ENCODE assay signal across 20 cellular contexts in the genomic region with DNA sequence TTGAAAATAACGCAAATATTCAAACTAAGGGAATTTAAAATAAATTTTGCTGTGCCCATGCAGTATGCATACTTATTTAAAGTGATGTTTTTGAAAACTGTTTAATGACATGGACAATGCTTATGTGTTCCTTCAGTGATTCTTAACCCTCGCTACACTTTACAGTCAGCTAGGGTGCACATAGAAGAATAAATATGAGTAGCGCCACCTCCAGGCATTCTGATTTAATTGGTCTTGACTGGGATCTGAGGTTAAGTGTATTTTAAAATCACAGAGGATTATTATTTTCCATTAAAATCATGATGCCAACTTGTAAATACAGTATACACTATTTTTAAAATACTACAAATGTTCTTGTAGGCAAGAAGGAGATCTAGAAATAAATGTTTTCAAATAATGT.
"Had no signal": no experiment of that assay in that cellular context is flagged by ENCODE, and none has a peak within 500 bp of the region (broad histone marks: within the 10 kb centered on the region; RNA-seq: fewer than 3 reads in every experiment).

No MANE protein-coding gene starts in this region.

- H2AFZ ChIP-seq: hepatocyte had no signal

- H3K4me1 Mint-ChIP-seq: nephron; stimulated activated memory B cell treated with anti-CD40 and anti-IgM and Interleukin-4, amounts not matched to agents 10 μg/mL and 1 μg/mL and 100 μg/mL, for 72 hours had no signal

- H3K4me1 ChIP-seq: spleen, testis had no signal

- H3K27me3 Mint-ChIP-seq: stimulated activated memory B cell treated with anti-CD40 and anti-IgM and Interleukin-4, amounts not matched to agents 10 μg/mL and 1 μg/mL and 100 μg/mL, for 72 hours had no signal

- H3K79me2 ChIP-seq: hepatocyte had no signal

- DNase-seq: activated CD4-positive, alpha-beta T cell treated with anti-CD3 and anti-CD28 coated beads, Interleukin-2, amount 50 U/mL, for 1 hour; activated CD4-positive, CD25-positive, alpha-beta regulatory T cell treated with anti-CD3 and anti-CD28 coated beads, Interleukin-2, amount 50 U/mL, for 72 hours; activated CD8-positive, alpha-beta memory T cell treated with anti-CD3 and anti-CD28 coated beads, Interleukin-2, amount 50 U/mL, for 4 hours; activated effector memory CD4-positive, alpha-beta T cell treated with Interleukin-2 at 50 U/mL for 16 hours; activated naive CD4-positive, alpha-beta T cell treated with anti-CD3 and anti-CD28 coated beads, Interleukin-2, amount 50 U/mL, for 16 hours; activated T-cell treated with anti-CD3 and anti-CD28 coated beads, Interleukin-2, amount 50 U/mL, for 4 hours; cerebellar nuclear complex; effector CD4-positive, alpha-beta T cell; foreskin fibroblast; nucleus accumbens; spleen; stimulated activated CD4-positive, alpha-beta T cell treated with anti-CD3 and anti-CD28 coated beads, Interleukin-4, amount 100 ng/mL, for 4 hours; T1000; testis had no signal

- H3K27ac ChIP-seq: hepatocyte, spleen, testis had no signal

- H3K9me3 Mint-ChIP-seq: nephron, type B pancreatic cell had no signal

- H3K36me3 Mint-ChIP-seq: mesothelial cell of epicardium; stimulated activated memory B cell treated with anti-CD40 and anti-IgM and Interleukin-4, amounts not matched to agents 10 μg/mL and 1 μg/mL and 100 μg/mL, for 72 hours; type B pancreatic cell had no signal

- H3K4me2 ChIP-seq: hepatocyte had no signal

- ATAC-seq: activated T-cell treated with anti-CD3 and anti-CD28 coated beads, Interleukin-2, amount 50 U/mL, for 4 hours; stimulated activated memory B cell treated with anti-CD40 and anti-IgM and Interleukin-4, amounts not matched to agents 10 μg/mL and 1 μg/mL and 100 μg/mL, for 72 hours had no signal

- H3K4me3 ChIP-seq: hepatocyte, lung, spleen, testis had no signal

- H3K36me3 ChIP-seq: spleen had no signal

- H3K9me3 ChIP-seq: testis had no signal

- H3K4me3 Mint-ChIP-seq: activated T-cell treated with anti-CD3 and anti-CD28 coated beads, Interleukin-2, amount 50 U/mL, for 4 hours; mesothelial cell of epicardium; nephron; stimulated activated memory B cell treated with anti-CD40 and anti-IgM and Interleukin-4, amounts not matched to agents 10 μg/mL and 1 μg/mL and 100 μg/mL, for 72 hours; type B pancreatic cell had no signal

- H3K27me3 ChIP-seq: hepatocyte, spleen, testis had no signal

- H3K27ac Mint-ChIP-seq: mesothelial cell of epicardium; nephron; stimulated activated memory B cell treated with anti-CD40 and anti-IgM and Interleukin-4, amounts not matched to agents 10 μg/mL and 1 μg/mL and 100 μg/mL, for 72 hours; type B pancreatic cell had no signal
